ENCODE assay signal across 8 cellular contexts in genomic region chr4:138870739-138871633, GRCh38.
DNase-seq lines count a peak whose midpoint lies in the region; TF ChIP-seq lines count a peak whose summit lies in the region.

No MANE protein-coding gene starts in this region.

- no peak overlapping the region for H3K9ac ChIP-seq in Loucy (ENCODE audit: low read depth, low read length, poor library complexity, severe bottlenecking)

- no peaks in the 10 kb centered on the region for H3K36me3 ChIP-seq in H7 (replicated peaks; ENCODE audit: control insufficient read depth, insufficient read depth, low read length)
- H3K36me3 ChIP-seq in Loucy (ENCODE audit: insufficient read depth, low read length) = no peaks in the 10 kb centered on the region

- H3K27me3 ChIP-seq in H7 (ENCODE audit: control insufficient read depth, insufficient read depth, low read length) = no peaks in the 10 kb centered on the region
- no peaks in the 10 kb centered on the region for H3K27me3 ChIP-seq in Loucy (ENCODE audit: insufficient read depth, low read length, poor library complexity, severe bottlenecking)

- no peaks in the 10 kb centered on the region for H4K20me1 ChIP-seq in Loucy (ENCODE audit: insufficient read depth, low read length, poor library complexity, severe bottlenecking)

- peak; percentile 89 for DNase-seq in ELF-1 (ENCODE audit: low read depth, low spot score)
- DNase-seq in H7 = peak; percentile 71
- DNase-seq in RKO (ENCODE audit: low spot score) = peak; percentile 66
- peak; percentile 66 for DNase-seq in activated effector memory CD4-positive, alpha-beta T cell treated with anti-CD3 and anti-CD28 coated beads, Interleukin-2, amount 50 U/mL, for 16 hours
- peak; percentile 60 for DNase-seq in glomerular endothelial cell (ENCODE audit: extremely low read depth, low read depth, low spot score)
- DNase-seq in pons (ENCODE audit: low spot score) = peak; percentile 91
- no peak for DNase-seq in cortex of kidney (lab: John Stamatoyannopoulos, UW)

- peak; percentile 97 for TF ChIP-seq CTCF in Loucy (conservative IDR thresholded peaks at IDR 0.05; ENCODE audit: low read length)

- H3K9me3 ChIP-seq in Loucy (ENCODE audit: insufficient read depth, low read depth, low read length) = no peaks in the 10 kb centered on the region

- no peaks in the 10 kb centered on the region for H3K79me2 ChIP-seq in Loucy (ENCODE audit: insufficient read depth, low read length)

- H3K9me2 ChIP-seq in Loucy (replicated peaks; ENCODE audit: low read depth, low read length) = no peaks in the 10 kb centered on the region

- no peak overlapping the region for H3K4me3 ChIP-seq in H7 (ENCODE audit: insufficient read depth, low read depth, low read length)
- H3K4me3 ChIP-seq in Loucy (ENCODE audit: low read length, poor library complexity, severe bottlenecking) = no peak overlapping the region

- H3K4me2 ChIP-seq in Loucy (ENCODE audit: low read depth, low read length, poor library complexity, severe bottlenecking) = no peak overlapping the region

- H3F3A ChIP-seq in Loucy (ENCODE audit: low read depth) = no peaks in the 10 kb centered on the region

- peaks cover 2% of the 10 kb centered on the region for H3K4me1 ChIP-seq in Loucy (ENCODE audit: insufficient read depth, low read length, poor library complexity, severe bottlenecking)

- no peak overlapping the region for H2AFZ ChIP-seq in Loucy (ENCODE audit: low read length)
